Comparison of ENCODE assay signal across 10 cellular contexts in the genomic region with DNA sequence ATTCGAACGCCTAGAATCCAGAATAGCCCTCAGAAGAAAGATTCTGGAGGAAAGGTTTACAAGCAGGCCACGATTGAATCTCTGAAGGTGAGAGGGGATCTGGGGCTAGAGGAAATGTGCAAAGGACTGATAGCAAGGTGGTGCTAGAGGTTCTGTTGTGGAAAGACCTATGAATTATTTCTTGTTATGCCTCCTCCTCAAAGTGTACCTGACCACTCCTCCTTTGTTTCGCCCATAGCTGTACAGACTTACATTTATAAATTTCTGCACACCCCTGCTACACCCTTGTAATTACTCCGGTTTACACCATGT. TPM values are rescaled to one million over a fixed set of nuclear protein-coding genes. Genes with fewer than 3 reads are reported as not detected.
DNase-seq lines count a peak whose midpoint lies in the region; TF ChIP-seq lines count a peak whose summit lies in the region.
"Had no signal": no experiment of that assay in that cellular context is flagged by ENCODE, and none has a peak within 500 bp of the region (broad histone marks: within the 10 kb centered on the region; RNA-seq: fewer than 3 reads in every experiment).

No MANE protein-coding gene starts in this region.

- DNase-seq in CD4-positive, alpha-beta memory T cell = peak in 1 of 5 donors; percentile 5
- DNase-seq in HL-60 (ENCODE audit: low read depth in 1 of 2, low spot score in 1 of 2) = peak in 1 of 2 experiments; percentile 13
- DNase-seq in ascending aorta (ENCODE audit: low spot score in 2 of 2) = no peak
- DNase-seq in stimulated activated CD4-positive, alpha-beta T cell treated with anti-CD3 and anti-CD28 coated beads, Interleukin-15, amount 100 ng/mL, for 24 hours = no peak
- no peak for DNase-seq in 8988T
- no peak for DNase-seq in dedifferentiated amniotic fluid mesenchymal stem cell (ENCODE audit: extremely low spot score)
- DNase-seq in Calu3 = no peak
- DNase-seq: activated T-cell treated with anti-CD3 and anti-CD28 coated beads, Interleukin-2, amount 50 U/mL, for 48 hours; midbrain had no signal

- H3K9me3 Mint-ChIP-seq in CD4-positive, alpha-beta memory T cell = no peaks in the 10 kb centered on the region
- H3K9me3 Mint-ChIP-seq in Calu3 (ENCODE audit: low read depth, unreplicated experiment) = no peaks in the 10 kb centered on the region

- no peak overlapping the region for H3K27ac Mint-ChIP-seq in CD4-positive, alpha-beta memory T cell
- H3K27ac Mint-ChIP-seq in Calu3 (ENCODE audit: unreplicated experiment) = no peak overlapping the region

- peaks cover 25 to 41% (median 32%) of the 10 kb centered on the region in 4 donors for H3K4me1 Mint-ChIP-seq in CD4-positive, alpha-beta memory T cell
- no peaks in the 10 kb centered on the region for H3K4me1 Mint-ChIP-seq in Calu3 (ENCODE audit: low read depth, unreplicated experiment)

- peaks cover 14 to 16% of the 10 kb centered on the region in 2 donors for H3K36me3 Mint-ChIP-seq in CD4-positive, alpha-beta memory T cell
- H3K36me3 Mint-ChIP-seq in Calu3 (ENCODE audit: insufficient read depth, unreplicated experiment) = peaks cover 5% of the 10 kb centered on the region

- no peaks in the 10 kb centered on the region for H3K27me3 ChIP-seq in CD4-positive, alpha-beta memory T cell (ENCODE audit: insufficient read depth, low read length)
- no peaks in the 10 kb centered on the region for H3K27me3 ChIP-seq in HL-60 (ENCODE audit: insufficient read depth, poor library complexity, severe bottlenecking)
- no peaks in the 10 kb centered on the region for H3K27me3 ChIP-seq in ascending aorta
- H3K27me3 ChIP-seq in mononuclear cell (ENCODE audit: insufficient read depth, low read length) = no peaks in the 10 kb centered on the region

- no peaks in the 10 kb centered on the region for H3K36me3 ChIP-seq in CD4-positive, alpha-beta memory T cell (ENCODE audit: insufficient read depth, low read length)
- H3K36me3 ChIP-seq in ascending aorta = no peaks in the 10 kb centered on the region

- H3K4me3 Mint-ChIP-seq in CD4-positive, alpha-beta memory T cell = no peak overlapping the region
- no peak overlapping the region for H3K4me3 Mint-ChIP-seq in Calu3 (ENCODE audit: low read depth, unreplicated experiment)

- TF ChIP-seq CTCF in HL-60 (IDR thresholded peaks at IDR 0.05; ENCODE audit: insufficient read depth, low read length) (no peak), ascending aorta (IDR thresholded peaks at IDR 0.05) (no peak), Calu3 (IDR thresholded peaks at IDR 0.05; ENCODE audit: unreplicated experiment) (no peak)

- peak overlapping the region; percentile 88 for H3K27ac ChIP-seq in CD4-positive, alpha-beta memory T cell (ENCODE audit: low read depth, low read length)
- H3K27ac ChIP-seq in HL-60 (replicated peaks) = peak overlapping the region; percentile 95
- H3K27ac ChIP-seq in ascending aorta = no peak overlapping the region

- intact Hi-C loops in CD4-positive, alpha-beta memory T cell (cut with micrococcal nuclease) = loop anchor here (5.0 kb wide), 1 partner anchor 748 kb away; the partner anchor contains the start of gene TTC22
- intact Hi-C loops in ascending aorta (cut with DNase I) (loop anchor here (5.0 kb wide), 3 partner anchors 433 to 663 kb away; partner anchors contain the start of gene TTC4), Calu3 (cut with micrococcal nuclease; ENCODE audit: unreplicated experiment) (no loop called here)

- BruUV-seq in Calu3 (replicated peaks; lab: Mats Ljungman, UMichigan) = no TSS peak

- no peaks in the 10 kb centered on the region for H3K27me3 Mint-ChIP-seq in CD4-positive, alpha-beta memory T cell
- no peaks in the 10 kb centered on the region for H3K27me3 Mint-ChIP-seq in Calu3 (ENCODE audit: unreplicated experiment)

- H3K4me3 ChIP-seq in CD4-positive, alpha-beta memory T cell (ENCODE audit: low read length in 2 of 2) = peak overlapping the region in 1 of 2 donors; percentile 99
- H3K4me3 ChIP-seq in HL-60 (replicated peaks; ENCODE audit: insufficient read depth, low read length) (peak overlapping the region; percentile 75), ascending aorta (peak overlapping the region; percentile 91 to 94), mononuclear cell (ENCODE audit: low read length) (peak overlapping the region; percentile 61)

- POLR2A ChIA-PET in CD4-positive, alpha-beta memory T cell (lab: Charles Lee; ENCODE audit: partially characterized antibody) = interaction anchor here (0.6 to 2.5 kb wide), 7 partner anchors 22 to 746 kb away, joined by 3 to 18 read pairs (median 5); partner anchors contain the start of genes CYB5RL, IFT25, MRPL37 and PARS2

- H3K9me3 ChIP-seq in CD4-positive, alpha-beta memory T cell (ENCODE audit: control insufficient read depth in 1 of 2, low read length in 2 of 2) = no peaks in the 10 kb centered on the region
- H3K9me3 ChIP-seq in ascending aorta = no peaks in the 10 kb centered on the region
- H3K9me3 ChIP-seq in mononuclear cell (ENCODE audit: low read depth, low read length) = no peaks in the 10 kb centered on the region

- H3K4me1 ChIP-seq in CD4-positive, alpha-beta memory T cell (ENCODE audit: insufficient read depth, low read length) = peaks cover 46% of the 10 kb centered on the region
- H3K4me1 ChIP-seq in ascending aorta (peaks cover 5 to 31% of the 10 kb centered on the region in 2 donors), mononuclear cell (ENCODE audit: insufficient read depth, low read length) (peaks cover 45% of the 10 kb centered on the region)

- CTCF ChIA-PET in CD4-positive, alpha-beta memory T cell (lab: Charles Lee; ENCODE audit: partially characterized antibody) = interaction anchor here (0.7 to 2.1 kb wide), 5 partner anchors 20 to 747 kb away, joined by 3 to 6 read pairs (median 3); partner anchors contain the start of genes IFT25, LRRC42 and TTC22
- CTCF ChIA-PET in Calu3 (lab: Charles Lee) = no interaction called here

RNA-seq across cellular contexts. Expression of gene TCEANC2, which starts 1.0 kb away (rescaled TPM):
- 10 to 100 TPM; 12.1 to 13.1 TPM for total RNA-seq in CD4-positive, alpha-beta memory T cell
- 1 to 10 TPM; 3.5 to 7.1 TPM for polyA plus RNA-seq in CD4-positive, alpha-beta memory T cell
- total RNA-seq in ascending aorta (0.64 TPM), mononuclear cell (1.0 TPM), Calu3 (2022) (5.9 and 8.4 TPM in 2 replicates)

RNA-seq across cellular contexts. Expression of gene TMEM59, which starts 1.4 kb away (rescaled TPM):
- total RNA-seq in CD4-positive, alpha-beta memory T cell = 100 to 1,000 TPM; 212 to 222 TPM
- polyA plus RNA-seq in CD4-positive, alpha-beta memory T cell = 1,000 to 10,000 TPM in 1 of 2 donors, 100 to 1,000 TPM in 1; 533 to 1,059 TPM
- total RNA-seq in ascending aorta (97.5 TPM), mononuclear cell (186 TPM), Calu3 (2022) (316 and 346 TPM in 2 replicates)

RNA-seq across cellular contexts. Expression of gene LDLRAD1, which starts 36.4 kb away (rescaled TPM):
- total RNA-seq in CD4-positive, alpha-beta memory T cell = not detected
- not detected for polyA plus RNA-seq in CD4-positive, alpha-beta memory T cell
- total RNA-seq in ascending aorta (not detected), mononuclear cell (not detected), Calu3 (2022) (0.24 TPM in 1 of 2 replicates, not detected in the other)

Comparison
In these comparisons a context has a peak if more than half of its experiments do, and no peak if none do; other contexts are left out.
1. H3K27ac ChIP-seq: peak in CD4-positive, alpha-beta memory T cell (single experiment) and HL-60 (single experiment); none in ascending aorta (0 of 2).